ENCODE assay signal across 21 cellular contexts in genomic region chr2:71827973-71828372, GRCh38.
"Had no signal": no experiment of that assay in that cellular context is flagged by ENCODE, and none has a peak within 500 bp of the region (broad histone marks: within the 10 kb centered on the region; RNA-seq: fewer than 3 reads in every experiment).

No MANE protein-coding gene starts in this region.

- H3K36me3 ChIP-seq: colonic mucosa, esophagus squamous epithelium, gastroesophageal sphincter, heart left ventricle, left lung had no signal

- H3K4me2 ChIP-seq: hepatocyte had no signal

- H3K4me3 ChIP-seq: colonic mucosa, dorsolateral prefrontal cortex, esophagus squamous epithelium, gastroesophageal sphincter, heart left ventricle, hepatocyte, left lung, lung, mucosa of descending colon had no signal

- H3K27me3 ChIP-seq: colonic mucosa, esophagus squamous epithelium, gastroesophageal sphincter, heart left ventricle, hepatocyte, left lung had no signal

- ATAC-seq: foreskin keratinocyte, gastroesophageal sphincter, heart left ventricle, left colon, left lung, left ventricle myocardium superior, mucosa of descending colon had no signal

- DNase-seq: cerebellar nuclear complex; colonic mucosa; dermis blood vessel endothelial cell; dorsolateral prefrontal cortex; effector memory CD4-positive, alpha-beta T cell; esophagus squamous epithelium; foreskin keratinocyte; heart left ventricle; hypothalamus; immature natural killer cell; kidney; kidney glomerular epithelial cell; left colon; left lung; left ventricle myocardium superior; mammary epithelial cell; mucosa of descending colon; naive B cell had no signal

- H3K27ac ChIP-seq: colonic mucosa, dorsolateral prefrontal cortex, esophagus squamous epithelium, foreskin keratinocyte, gastroesophageal sphincter, heart left ventricle, hepatocyte, left lung had no signal

- H3K9me3 ChIP-seq: colonic mucosa, esophagus squamous epithelium, left lung, mucosa of descending colon had no signal

- H2AFZ ChIP-seq: hepatocyte had no signal

- H3K4me1 ChIP-seq: colonic mucosa, left lung had no signal
